In genomic region chr11:451738-452137, GRCh38 we compare ENCODE assay signal across 1 cellular context.
TF ChIP-seq lines count a peak whose summit lies in the region.

No MANE protein-coding gene starts in this region.

TF ChIP-seq in endothelial cell of umbilical vein, 7 proteins besides CTCF, POLR2A, EP300 and RAD21:
- no peak for TF ChIP-seq JUN (IDR thresholded peaks at IDR 0.05; ENCODE audit: borderline replicate concordance, insufficient read depth, insufficient read length, low read depth)
- TF ChIP-seq FOS (IDR thresholded peaks at IDR 0.05; ENCODE audit: borderline replicate concordance, insufficient read depth, low read length), result no peak
- no peak for TF ChIP-seq POLR2AphosphoS5 (IDR thresholded peaks at IDR 0.05; ENCODE audit: insufficient read depth, low read depth, low read length)
- no peak for TF ChIP-seq MYC (IDR thresholded peaks at IDR 0.05; ENCODE audit: low read depth, low read length)
- TF ChIP-seq GATA2 (IDR thresholded peaks at IDR 0.05; ENCODE audit: insufficient read depth, insufficient read length, low read depth, low read length), result no peak
- no peak for TF ChIP-seq MAX (IDR thresholded peaks at IDR 0.05; ENCODE audit: insufficient read depth, insufficient read length)
- no peak for TF ChIP-seq EZH2 (IDR thresholded peaks at IDR 0.05; ENCODE audit: borderline replicate concordance, low read depth, low read length, severe bottlenecking)
